7 cellular contexts compared by ENCODE assay signal in genomic region chr1:120557597-120558302, GRCh38.
DNase-seq lines count a peak whose midpoint lies in the region; ATAC-seq and TF ChIP-seq lines count a peak whose summit lies in the region.
"Not testable (repeated sequence)": the region's sequence is repeated elsewhere in the genome, so short reads cannot be mapped to it uniquely, and the experiment has no call there.

No MANE protein-coding gene starts in this region.

- H3K9me2 ChIP-seq in PC-3 (replicated peaks; ENCODE audit: low read length): not testable (repeated sequence)

- CTCF ChIA-PET in PC-3 (lab: Charles Lee); activated naive CD4-positive, alpha-beta T cell treated with anti-CD3 and anti-CD28 coated beads, Interleukin-2, amount 10 ng/mL, durations not matched to agents 7 days and 5 days (lab: Charles Lee): not testable (repeated sequence)

- H3F3A ChIP-seq in PC-3 (ENCODE audit: low read length, unreplicated experiment): not testable (repeated sequence)

- H4K20me1 ChIP-seq in PC-3 (ENCODE audit: low read length): not testable (repeated sequence)

- peak overlapping the region; percentile 63 for H3K4me3 ChIP-seq in PC-3 (ENCODE audit: low read length)

- H3K4me2 ChIP-seq in PC-3 (ENCODE audit: low read length): peak overlapping the region; percentile 82

- H3K27ac Mint-ChIP-seq in activated naive CD4-positive, alpha-beta T cell treated with anti-CD3 and anti-CD28 coated beads, Interleukin-2, amount 10 ng/mL, durations not matched to agents 7 days and 5 days; progenitor cell of endocrine pancreas: not testable (repeated sequence)

- peak overlapping the region; percentile 64 for H3K4me3 Mint-ChIP-seq in activated naive CD4-positive, alpha-beta T cell treated with anti-CD3 and anti-CD28 coated beads, Interleukin-2, amount 10 ng/mL, durations not matched to agents 7 days and 5 days
- peak overlapping the region; percentile 52 for H3K4me3 Mint-ChIP-seq in progenitor cell of endocrine pancreas (ENCODE audit: low read depth)

- peaks cover 13% of the 10 kb centered on the region for H3K79me2 ChIP-seq in PC-3 (ENCODE audit: low read length)

- BruUV-seq in PC-3 (replicated peaks; lab: Mats Ljungman, UMichigan): not testable (repeated sequence)

- DNase-seq in GM13977 (ENCODE audit: low spot score): peak; percentile 2
- DNase-seq in PC-3; left colon; progenitor cell of endocrine pancreas (ENCODE audit: low spot score, unreplicated experiment): not testable (repeated sequence)
- peak; percentile 20 for DNase-seq in activated naive CD4-positive, alpha-beta T cell treated with anti-CD3 and anti-CD28 coated beads, Interleukin-2, amount 10 ng/mL, durations not matched to agents 7 days and 5 days

- not testable (repeated sequence) for H3K36me3 Mint-ChIP-seq in activated naive CD4-positive, alpha-beta T cell treated with anti-CD3 and anti-CD28 coated beads, Interleukin-2, amount 10 ng/mL, durations not matched to agents 7 days and 5 days; progenitor cell of endocrine pancreas (ENCODE audit: insufficient read depth)

- not testable (repeated sequence) for H3K9me3 ChIP-seq in PC-3 (ENCODE audit: low read length)

- not testable (repeated sequence) for TF ChIP-seq CTCF in GM13977 (IDR thresholded peaks at IDR 0.05; ENCODE audit: extremely low read depth, insufficient read depth, missing control alignments); PC-3 (conservative IDR thresholded peaks at IDR 0.05; ENCODE audit: low read depth, low read length); progenitor cell of endocrine pancreas (IDR thresholded peaks at IDR 0.05; ENCODE audit: unreplicated experiment)

- not testable (repeated sequence) for H3K4me1 ChIP-seq in PC-3 (ENCODE audit: insufficient read depth, low read length)

- H3K36me3 ChIP-seq in PC-3 (ENCODE audit: low read depth, low read length): not testable (repeated sequence)

- H3K9ac ChIP-seq in PC-3 (ENCODE audit: low read length): not testable (repeated sequence)

- ATAC-seq in HG03039 (IDR thresholded peaks at IDR 0.05; ENCODE audit: unreplicated experiment) (peak; percentile 3), PC-3 (peak; percentile 4; the same call in 1 of the 2 replicates), esophagus mucosa (peak; percentile 4), left colon (peak; percentile 11)

- not testable (repeated sequence) for H3K27me3 ChIP-seq in PC-3 (ENCODE audit: low read length)

- H3K27ac ChIP-seq in PC-3 (ENCODE audit: low read length): not testable (repeated sequence)

- H2AFZ ChIP-seq in PC-3 (ENCODE audit: low read length): not testable (repeated sequence)

- H3K4me1 Mint-ChIP-seq in activated naive CD4-positive, alpha-beta T cell treated with anti-CD3 and anti-CD28 coated beads, Interleukin-2, amount 10 ng/mL, durations not matched to agents 7 days and 5 days: peaks cover 13% of the 10 kb centered on the region
- not testable (repeated sequence) for H3K4me1 Mint-ChIP-seq in progenitor cell of endocrine pancreas (ENCODE audit: low read depth)

- H3K9me3 Mint-ChIP-seq in activated naive CD4-positive, alpha-beta T cell treated with anti-CD3 and anti-CD28 coated beads, Interleukin-2, amount 10 ng/mL, durations not matched to agents 7 days and 5 days; progenitor cell of endocrine pancreas (ENCODE audit: low read depth): not testable (repeated sequence)

- H3K27me3 Mint-ChIP-seq in activated naive CD4-positive, alpha-beta T cell treated with anti-CD3 and anti-CD28 coated beads, Interleukin-2, amount 10 ng/mL, durations not matched to agents 7 days and 5 days; progenitor cell of endocrine pancreas: not testable (repeated sequence)

- intact Hi-C loops in PC-3 (cut with micrococcal nuclease); left colon (cut with DNase I, micrococcal nuclease): not testable (repeated sequence)

- POLR2A ChIA-PET in PC-3 (lab: Charles Lee; ENCODE audit: unreplicated experiment): not testable (repeated sequence)

- in situ Hi-C loops in GM13977 (cut with MboI; ENCODE audit: low pct_unique_long_range_greater_than_20kb, low sequenced_read_pairs, unreplicated experiment): not testable (repeated sequence)
